In the genomic region with DNA sequence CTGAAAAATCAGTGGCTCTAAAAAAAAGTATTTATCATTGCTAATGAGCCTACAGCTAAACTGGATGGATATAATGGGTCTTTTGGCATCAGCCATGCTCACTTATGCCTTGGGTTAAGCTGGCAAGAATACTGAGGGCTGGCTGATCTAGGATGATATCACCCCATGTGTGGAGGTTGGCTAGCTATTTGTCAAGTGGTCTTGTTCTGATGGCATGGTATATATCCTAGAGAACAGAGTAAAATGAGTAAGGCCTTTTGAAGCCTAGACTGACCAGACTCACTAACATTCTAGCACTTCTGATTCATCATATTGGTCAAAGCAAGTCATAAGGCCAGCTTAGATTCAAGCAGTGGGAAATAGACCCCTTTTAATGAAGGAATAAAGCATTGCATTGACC, we compare ENCODE assay signal across 34 cellular contexts.
A peak's percentile ranks its signal among the peaks of the same experiment; 100 is the strongest.
DNase-seq lines count a peak whose midpoint lies in the region; FAIRE-seq and TF ChIP-seq lines count a peak whose summit lies in the region.
"Had no signal": no experiment of that assay in that cellular context is flagged by ENCODE, and none has a peak within 500 bp of the region (broad histone marks: within the 10 kb centered on the region; RNA-seq: fewer than 3 reads in every experiment).

No MANE protein-coding gene starts in this region.

- no peak overlapping the region for H2AFZ ChIP-seq in astrocyte (ENCODE audit: low read depth, low read length)
- H2AFZ ChIP-seq: PC-9 had no signal

- CTCF ChIA-PET in MCF 10A (lab: Yijun Ruan, JAX) = no interaction called here

- H3K9me3 ChIP-seq in astrocyte (ENCODE audit: insufficient read depth, low read depth, low read length) (no peaks in the 10 kb centered on the region), skeletal muscle satellite cell (replicated peaks; ENCODE audit: low read length) (no peaks in the 10 kb centered on the region)
- H3K9me3 ChIP-seq: thoracic aorta had no signal

- peak; percentile 3 for DNase-seq in NCI-H345 (lab: John Stamatoyannopoulos, UW)
- no peak for DNase-seq in NCI-H345 treated with DMSO at 0.1 percent for 48 hours (lab: John Stamatoyannopoulos, UW; ENCODE audit: unreplicated experiment)
- peak; percentile 18 for DNase-seq in M059J (ENCODE audit: low read depth)
- peak; percentile 39 for DNase-seq in astrocyte (ENCODE audit: low read depth)
- DNase-seq in MCF 10A (ENCODE audit: unreplicated experiment) = no peak
- no peak for DNase-seq in RPMI8226
- DNase-seq in HPDE6-E6E7 (ENCODE audit: extremely low spot score) = no peak
- DNase-seq: activated CD4-positive, alpha-beta T cell treated with anti-CD3 and anti-CD28 coated beads for 4 hours; activated CD8-positive, alpha-beta memory T cell treated with anti-CD3 and anti-CD28 coated beads for 24 hours; activated T-cell treated with anti-CD3 and anti-CD28 coated beads for 4 hours; AML-193; amygdala; CD4-positive, alpha-beta T cell; H7; Kasumi-1; NCI-H146; NCI-H524 treated with DMSO at 0.1 percent for 48 hours; NK-92 treated with Interleukin-12 subunit alpha and Interleukin-12 subunit beta, amount 100 ng/mL, for 24 hours; PC-9; SHP77 treated with DMSO at 0.1 percent for 48 hours; stimulated activated naive CD4-positive, alpha-beta T cell treated with Interleukin-2 at 50 U/mL for 16 hours; T-helper 9 cell had no signal

- no peaks in the 10 kb centered on the region for H3K36me3 ChIP-seq in astrocyte (ENCODE audit: insufficient read depth, low read length)
- H3K36me3 ChIP-seq in skeletal muscle satellite cell (ENCODE audit: insufficient read depth, low read length) = no peaks in the 10 kb centered on the region
- H3K36me3 ChIP-seq: cardiac muscle cell, thoracic aorta had no signal

- H3K27ac Mint-ChIP-seq in astrocyte (ENCODE audit: unreplicated experiment) (no peak overlapping the region), MCF 10A (ENCODE audit: low read depth, unreplicated experiment) (no peak overlapping the region)
- H3K27ac Mint-ChIP-seq: activated naive CD4-positive, alpha-beta T cell treated with anti-CD3 and anti-CD28 coated beads, Interleukin-2, amount 50 U/mL, for 24 hours; CD4-positive, alpha-beta T cell; natural killer cell treated with Interleukin-12 subunit alpha and Interleukin-12 subunit beta and Interleukin-15 and Interleukin-18, amount 100 ng/mL, for 72 hours had no signal

- H3K36me3 Mint-ChIP-seq in astrocyte (ENCODE audit: low read depth, unreplicated experiment) = no peaks in the 10 kb centered on the region
- no peaks in the 10 kb centered on the region for H3K36me3 Mint-ChIP-seq in MCF 10A (ENCODE audit: insufficient read depth, unreplicated experiment)
- H3K36me3 Mint-ChIP-seq: natural killer cell treated with Interleukin-12 subunit alpha and Interleukin-12 subunit beta and Interleukin-15 and Interleukin-18, amount 100 ng/mL, for 72 hours had no signal

- intact Hi-C loops in MCF 10A (cut with micrococcal nuclease) = no loop called here

- H3K9me3 Mint-ChIP-seq in astrocyte (ENCODE audit: unreplicated experiment) (peaks cover 2% of the 10 kb centered on the region), MCF 10A (ENCODE audit: unreplicated experiment) (no peaks in the 10 kb centered on the region)

- H3K4me2 ChIP-seq in astrocyte (ENCODE audit: low read length) = no peak overlapping the region
- peak overlapping the region; percentile 1 for H3K4me2 ChIP-seq in skeletal muscle satellite cell (ENCODE audit: low read length)
- H3K4me2 ChIP-seq: PC-9 had no signal

- BruUV-seq in MCF 10A (replicated peaks; lab: Mats Ljungman, UMichigan) = no TSS peak

- no peaks in the 10 kb centered on the region for H3K4me1 ChIP-seq in astrocyte (ENCODE audit: insufficient read depth, low read length)
- peaks cover 25% of the 10 kb centered on the region for H3K4me1 ChIP-seq in skeletal muscle satellite cell (ENCODE audit: control insufficient read depth, insufficient read depth, low read length)

- FAIRE-seq in astrocyte (lab: Jason Lieb, UNC) = no peak
- FAIRE-seq: A204.1, colon, GM12891, islet of Langerhans, urothelium cell line had no signal

- POLR2A ChIA-PET in MCF 10A (lab: Yijun Ruan, JAX) = interaction anchor here (0.5 kb wide), 1 partner anchor 63 kb away, joined by 3 read pairs; no protein-coding TSS in a partner anchor

- H3K27me3 Mint-ChIP-seq in astrocyte (ENCODE audit: low read depth, unreplicated experiment) (no peaks in the 10 kb centered on the region), MCF 10A (ENCODE audit: insufficient read depth, unreplicated experiment) (no peaks in the 10 kb centered on the region)
- H3K27me3 Mint-ChIP-seq: activated naive CD4-positive, alpha-beta T cell treated with anti-CD3 and anti-CD28 coated beads, Interleukin-2, amount 50 U/mL, for 24 hours; CD4-positive, alpha-beta T cell; natural killer cell treated with Interleukin-12 subunit alpha and Interleukin-12 subunit beta and Interleukin-15 and Interleukin-18, amount 100 ng/mL, for 72 hours had no signal

- no peak overlapping the region for H3K4me3 ChIP-seq in astrocyte (ENCODE audit: insufficient read depth, low read depth, low read length)
- H3K4me3 ChIP-seq in skeletal muscle satellite cell (ENCODE audit: low read length) = no peak overlapping the region
- H3K4me3 ChIP-seq: cardiac muscle cell, PC-9, skin epidermis, thoracic aorta had no signal

- H3K27me3 ChIP-seq in astrocyte (ENCODE audit: insufficient read depth, low read length) = no peaks in the 10 kb centered on the region
- H3K27me3 ChIP-seq in skeletal muscle satellite cell (ENCODE audit: control insufficient read depth, insufficient read depth, low read length) = no peaks in the 10 kb centered on the region
- H3K27me3 ChIP-seq: cardiac muscle cell had no signal

- no peak overlapping the region for H3K27ac ChIP-seq in astrocyte (ENCODE audit: low read depth, low read length)
- H3K27ac ChIP-seq: cardiac muscle cell, PC-9, skin epidermis, thoracic aorta, VCaP had no signal

- H3K4me3 Mint-ChIP-seq in astrocyte (ENCODE audit: unreplicated experiment) (no peak overlapping the region), MCF 10A (ENCODE audit: unreplicated experiment) (no peak overlapping the region)
- H3K4me3 Mint-ChIP-seq: activated naive CD4-positive, alpha-beta T cell treated with anti-CD3 and anti-CD28 coated beads, Interleukin-2, amount 50 U/mL, for 24 hours; CD4-positive, alpha-beta T cell; natural killer cell treated with Interleukin-12 subunit alpha and Interleukin-12 subunit beta and Interleukin-15 and Interleukin-18, amount 100 ng/mL, for 72 hours had no signal

- TF ChIP-seq CTCF in astrocyte (IDR thresholded peaks at IDR 0.05; ENCODE audit: insufficient read depth, low read depth, low read length) (no peak), MCF 10A (IDR thresholded peaks at IDR 0.05; ENCODE audit: unreplicated experiment) (no peak)

- no peaks in the 10 kb centered on the region for H3K79me2 ChIP-seq in astrocyte (ENCODE audit: insufficient read depth, low read length)

- H3K9ac ChIP-seq in astrocyte (ENCODE audit: low read length) = no peak overlapping the region
- no peak overlapping the region for H3K9ac ChIP-seq in skeletal muscle satellite cell (ENCODE audit: low read depth, low read length)

- no peaks in the 10 kb centered on the region for H4K20me1 ChIP-seq in astrocyte (ENCODE audit: insufficient read depth, low read length)

- H3K4me1 Mint-ChIP-seq in astrocyte (ENCODE audit: low read depth, unreplicated experiment) (peaks cover 4% of the 10 kb centered on the region), MCF 10A (ENCODE audit: insufficient read depth, unreplicated experiment) (peaks cover 22% of the 10 kb centered on the region)
- H3K4me1 Mint-ChIP-seq: activated naive CD4-positive, alpha-beta T cell treated with anti-CD3 and anti-CD28 coated beads, Interleukin-2, amount 50 U/mL, for 24 hours had no signal

Comparison
In these comparisons a context has a peak if more than half of its experiments do, and no peak if none do; other contexts are left out.
1. DNase-seq: peak in NCI-H345 (single experiment), M059J (single experiment) and astrocyte (single experiment); none in NCI-H345 treated with DMSO at 0.1 percent for 48 hours (single experiment), MCF 10A (single experiment), RPMI8226 (single experiment) and HPDE6-E6E7 (single experiment).